Comparison of ENCODE assay signal across 38 cellular contexts in genomic region chr7:7548407-7548806, GRCh38. TPM values are rescaled to one million over a fixed set of nuclear protein-coding genes. Genes with fewer than 3 reads are reported as not detected.
"Had no signal": no experiment of that assay in that cellular context is flagged by ENCODE, and none has a peak within 500 bp of the region (broad histone marks: within the 10 kb centered on the region; RNA-seq: fewer than 3 reads in every experiment).

No MANE protein-coding gene starts in this region.

- H3K36me3 ChIP-seq: adrenal gland, cardiac muscle cell had no signal

- H3K27me3 Mint-ChIP-seq: activated B cell treated with CpG ODN at 0.5 μM for 24 hours; activated CD4-positive, alpha-beta memory T cell treated with anti-CD3 and anti-CD28 coated beads for 36 hours; activated CD8-positive, alpha-beta T cell treated with anti-CD3 and anti-CD28 coated beads for 36 hours; activated naive CD8-positive, alpha-beta T cell treated with anti-CD3 and anti-CD28 coated beads for 36 hours; central memory CD8-positive, alpha-beta T cell had no signal

- H3K27me3 ChIP-seq: adrenal gland, cardiac muscle cell had no signal

- H3K27ac ChIP-seq: adrenal gland, cardiac muscle cell, VCaP had no signal

- H3K4me3 Mint-ChIP-seq: activated B cell treated with CpG ODN at 0.5 μM for 24 hours; activated CD4-positive, alpha-beta memory T cell treated with anti-CD3 and anti-CD28 coated beads for 36 hours; activated CD4-positive, alpha-beta T cell treated with anti-CD3 and anti-CD28 coated beads, Interleukin-2, amount 10 ng/mL, durations not matched to agents 24 days and 14 days; activated CD8-positive, alpha-beta T cell treated with anti-CD3 and anti-CD28 coated beads for 36 hours; activated naive CD4-positive, alpha-beta T cell treated with anti-CD3 and anti-CD28 coated beads for 36 hours; activated naive CD8-positive, alpha-beta T cell treated with anti-CD3 and anti-CD28 coated beads for 36 hours; activated T-cell treated with anti-CD3 and anti-CD28 coated beads, Interleukin-2, amount 50 U/mL, for 4 hours; activated T-cell treated with anti-CD3 and anti-CD28 coated beads, Interleukin-2, amount 50 U/mL, for 72 hours; activated T-helper 1 cell treated with anti-CD3 and anti-CD28 coated beads, Interleukin-12 subunit alpha, Interleukin-12 subunit beta, Interleukin-2, Interleukin-4 antibody, amounts not matched to agents 30 ng/mL and 10 ng/mL and 1 ng/mL, durations not matched to agents 14 hours and 24 hours and 36 hours; activated T-helper 17 cell treated with anti-CD3 and anti-CD28 coated beads, Interleukin-2, amount 50 U/mL, for 72 hours; brain; central memory CD8-positive, alpha-beta T cell; T-helper 1 cell treated with Interleukin-12 subunit alpha and Interleukin-12 subunit beta and Interleukin-4 antibody, amounts not matched to agents 30 μg/mL and 1 μg/mL, for 36 hours; T-helper 2 cell treated with Interferon-gamma antibody and Interleukin-4, amounts not matched to agents 5 μg/mL and 100 μg/mL, for 36 hours had no signal

- H3K9me3 ChIP-seq: adrenal gland had no signal

- FAIRE-seq: bronchial epithelial cell had no signal

- H3K4me1 Mint-ChIP-seq: activated B cell treated with CpG ODN at 0.5 μM for 24 hours; activated CD4-positive, alpha-beta T cell treated with anti-CD3 and anti-CD28 coated beads, Interleukin-2, amount 10 ng/mL, durations not matched to agents 24 days and 14 days; activated naive CD8-positive, alpha-beta T cell treated with anti-CD3 and anti-CD28 coated beads for 36 hours; activated T-helper 17 cell treated with anti-CD3 and anti-CD28 coated beads, Interleukin-2, amount 50 U/mL, for 72 hours; central memory CD8-positive, alpha-beta T cell had no signal

- H3K9me3 Mint-ChIP-seq: activated B cell treated with CpG ODN at 0.5 μM for 24 hours; activated CD4-positive, alpha-beta memory T cell treated with anti-CD3 and anti-CD28 coated beads for 36 hours; activated CD4-positive, alpha-beta T cell treated with anti-CD3 and anti-CD28 coated beads, Interleukin-2, amount 10 ng/mL, durations not matched to agents 24 days and 14 days; activated CD8-positive, alpha-beta T cell treated with anti-CD3 and anti-CD28 coated beads for 36 hours; activated naive CD4-positive, alpha-beta T cell treated with anti-CD3 and anti-CD28 coated beads for 36 hours; activated naive CD4-positive, alpha-beta T cell treated with anti-CD3 and anti-CD28 coated beads, Interleukin-2, amount 50 U/mL, for 72 hours; activated naive CD8-positive, alpha-beta T cell treated with anti-CD3 and anti-CD28 coated beads for 36 hours; activated T-cell treated with anti-CD3 and anti-CD28 coated beads, Interleukin-2, amount 50 U/mL, for 4 hours; activated T-cell treated with anti-CD3 and anti-CD28 coated beads, Interleukin-2, amount 50 U/mL, for 72 hours; activated T-helper 1 cell treated with anti-CD3 and anti-CD28 coated beads, Interleukin-12 subunit alpha, Interleukin-12 subunit beta, Interleukin-2, Interleukin-4 antibody, amounts not matched to agents 30 ng/mL and 10 ng/mL and 1 ng/mL, durations not matched to agents 14 hours and 24 hours and 36 hours; activated T-helper 17 cell treated with anti-CD3 and anti-CD28 coated beads, Interleukin-2, amount 50 U/mL, for 72 hours; brain; central memory CD8-positive, alpha-beta T cell; T-helper 1 cell treated with Interleukin-12 subunit alpha and Interleukin-12 subunit beta and Interleukin-4 antibody, amounts not matched to agents 30 μg/mL and 1 μg/mL, for 36 hours; T-helper 2 cell treated with Interferon-gamma antibody and Interleukin-4, amounts not matched to agents 5 μg/mL and 100 μg/mL, for 36 hours had no signal

- H3K27ac Mint-ChIP-seq: activated B cell treated with CpG ODN at 0.5 μM for 24 hours; activated CD4-positive, alpha-beta memory T cell treated with anti-CD3 and anti-CD28 coated beads for 36 hours; activated CD4-positive, alpha-beta T cell treated with anti-CD3 and anti-CD28 coated beads, Interleukin-2, amount 10 ng/mL, durations not matched to agents 24 days and 14 days; activated CD8-positive, alpha-beta T cell treated with anti-CD3 and anti-CD28 coated beads for 36 hours; activated naive CD4-positive, alpha-beta T cell treated with anti-CD3 and anti-CD28 coated beads for 36 hours; activated naive CD4-positive, alpha-beta T cell treated with anti-CD3 and anti-CD28 coated beads, Interleukin-2, amount 50 U/mL, for 72 hours; activated naive CD8-positive, alpha-beta T cell treated with anti-CD3 and anti-CD28 coated beads for 36 hours; activated T-cell treated with anti-CD3 and anti-CD28 coated beads, Interleukin-2, amount 50 U/mL, for 72 hours; activated T-helper 1 cell treated with anti-CD3 and anti-CD28 coated beads, Interleukin-12 subunit alpha, Interleukin-12 subunit beta, Interleukin-2, Interleukin-4 antibody, amounts not matched to agents 30 ng/mL and 10 ng/mL and 1 ng/mL, durations not matched to agents 14 hours and 24 hours and 36 hours; activated T-helper 17 cell treated with anti-CD3 and anti-CD28 coated beads, Interleukin-2, amount 50 U/mL, for 72 hours; brain; T-helper 1 cell treated with Interleukin-12 subunit alpha and Interleukin-12 subunit beta and Interleukin-4 antibody, amounts not matched to agents 30 μg/mL and 1 μg/mL, for 36 hours; T-helper 2 cell treated with Interferon-gamma antibody and Interleukin-4, amounts not matched to agents 5 μg/mL and 100 μg/mL, for 36 hours had no signal

- DNase-seq: activated B cell treated with CpG ODN at 0.5 μM for 24 hours; activated CD4-positive, alpha-beta memory T cell treated with anti-CD3 and anti-CD28 coated beads for 36 hours; activated CD4-positive, alpha-beta T cell treated with anti-CD3 and anti-CD28 coated beads for 4 hours; activated CD4-positive, alpha-beta T cell treated with anti-CD3 and anti-CD28 coated beads, Interleukin-2, amount 10 ng/mL, durations not matched to agents 24 days and 14 days; activated CD4-positive, alpha-beta T cell treated with anti-CD3 and anti-CD28 coated beads, Interleukin-2, amount 50 U/mL, for 1 hour; activated CD4-positive, alpha-beta T cell treated with anti-CD3 and anti-CD28 coated beads, Interleukin-2, amount 50 U/mL, for 4 hours; activated CD4-positive, CD25-positive, alpha-beta regulatory T cell treated with anti-CD3 and anti-CD28 coated beads, Interleukin-2, amount 50 U/mL, for 72 hours; activated CD8-positive, alpha-beta memory T cell treated with anti-CD3 and anti-CD28 coated beads, Interleukin-2, amount 50 U/mL, for 4 hours; activated CD8-positive, alpha-beta T cell treated with anti-CD3 and anti-CD28 coated beads for 36 hours; activated effector memory CD4-positive, alpha-beta T cell treated with anti-CD3 and anti-CD28 coated beads, Interleukin-2, amount 50 U/mL, for 16 hours; activated gamma-delta T cell treated with Interleukin-2 at 50 U/mL for 16 hours; activated naive CD4-positive, alpha-beta T cell; activated naive CD4-positive, alpha-beta T cell treated with anti-CD3 and anti-CD28 coated beads for 36 hours; activated naive CD4-positive, alpha-beta T cell treated with anti-CD3 and anti-CD28 coated beads, Interleukin-2, amount 50 U/mL, for 16 hours; activated naive CD8-positive, alpha-beta T cell treated with anti-CD3 and anti-CD28 coated beads for 36 hours; activated T-cell treated with anti-CD3 and anti-CD28 coated beads for 4 hours; activated T-cell treated with anti-CD3 and anti-CD28 coated beads, Interleukin-2, amount 50 U/mL, for 1 hour; activated T-cell treated with anti-CD3 and anti-CD28 coated beads, Interleukin-2, amount 50 U/mL, for 4 hours; activated T-cell treated with anti-CD3 and anti-CD28 coated beads, Interleukin-2, amount 50 U/mL, for 72 hours; adrenal gland; amniotic stem cell; aorta; caudate nucleus; cerebellar nuclear complex; T-helper 1 cell; T-helper 2 cell; T-helper 9 cell had no signal

- H3K4me3 ChIP-seq: adrenal gland, cardiac muscle cell had no signal

- H3K36me3 Mint-ChIP-seq: activated CD4-positive, alpha-beta memory T cell treated with anti-CD3 and anti-CD28 coated beads for 36 hours; activated naive CD4-positive, alpha-beta T cell treated with anti-CD3 and anti-CD28 coated beads, Interleukin-2, amount 50 U/mL, for 72 hours; activated naive CD8-positive, alpha-beta T cell treated with anti-CD3 and anti-CD28 coated beads for 36 hours; brain had no signal

- ATAC-seq: activated CD8-positive, alpha-beta T cell treated with anti-CD3 and anti-CD28 coated beads for 36 hours; activated naive CD4-positive, alpha-beta T cell treated with anti-CD3 and anti-CD28 coated beads, Interleukin-2, amount 50 U/mL, for 72 hours; activated T-cell treated with anti-CD3 and anti-CD28 coated beads, Interleukin-2, amount 50 U/mL, for 4 hours; activated T-cell treated with anti-CD3 and anti-CD28 coated beads, Interleukin-2, amount 50 U/mL, for 72 hours; activated T-helper 17 cell treated with anti-CD3 and anti-CD28 coated beads, Interleukin-2, amount 50 U/mL, for 72 hours had no signal

RNA-seq across cellular contexts. Expression of gene COL28A1, which starts 12.7 kb away (rescaled TPM):
- total RNA-seq: activated CD4-positive, alpha-beta T cell treated with anti-CD3 and anti-CD28 coated beads, Interleukin-2, amount 10 ng/mL, durations not matched to agents 24 days and 14 days; activated CD8-positive, alpha-beta memory T cell treated with anti-CD3 and anti-CD28 coated beads for 36 hours; activated CD8-positive, alpha-beta T cell treated with anti-CD3 and anti-CD28 coated beads for 36 hours; activated naive CD4-positive, alpha-beta T cell treated with anti-CD3 and anti-CD28 coated beads for 36 hours; activated T-helper 1 cell treated with anti-CD3 and anti-CD28 coated beads, Interleukin-12 subunit alpha, Interleukin-12 subunit beta, Interleukin-2, Interleukin-4 antibody, amounts not matched to agents 30 ng/mL and 10 ng/mL and 1 ng/mL, durations not matched to agents 14 hours and 24 hours and 36 hours; bronchial epithelial cell had no signal
